8 cellular contexts compared by ENCODE assay signal in genomic region chr19:40221858-40222619, GRCh38. TPM values are rescaled to one million over a fixed set of nuclear protein-coding genes. Genes with fewer than 3 reads are reported as not detected.
DNase-seq lines count a peak whose midpoint lies in the region; ATAC-seq and TF ChIP-seq lines count a peak whose summit lies in the region.

No MANE protein-coding gene starts in this region.

- H2AFZ ChIP-seq in osteoblast (ENCODE audit: low read length) = no peak overlapping the region

- no peak for ATAC-seq in GM21367 (IDR thresholded peaks at IDR 0.05; ENCODE audit: unreplicated experiment)

- POLR2A ChIA-PET in GM10248 (lab: Yijun Ruan, JAX) = no interaction called here

- TF ChIP-seq CTCF in GM10248 (IDR thresholded peaks at IDR 0.05; ENCODE audit: control extremely low read depth, extremely low read depth, low read depth, missing control alignments) (peak; percentile 69), osteoblast (IDR thresholded peaks at IDR 0.05; ENCODE audit: extremely low read depth, low read depth, low read length) (peak; percentile 97), thyroid gland (IDR thresholded peaks at IDR 0.05) (peak; percentile 88 to 96 (median 94))

- no peak for TF ChIP-seq POLR2A in thyroid gland (IDR thresholded peaks at IDR 0.05)

- H3K4me3 ChIP-seq in osteoblast (ENCODE audit: insufficient read depth, low read length) = no peak overlapping the region
- H3K4me3 ChIP-seq in thyroid gland (replicated peaks in 1 of 3) = no peak overlapping the region

- no peaks in the 10 kb centered on the region for H3K36me3 ChIP-seq in osteoblast (ENCODE audit: insufficient read depth, low read length)
- H3K36me3 ChIP-seq in thyroid gland = no peaks in the 10 kb centered on the region

- H3K4me2 ChIP-seq in osteoblast (ENCODE audit: insufficient read depth, low read length) = no peak overlapping the region

- no peaks in the 10 kb centered on the region for H3K9me3 ChIP-seq in osteoblast (ENCODE audit: low read depth, low read length)
- H3K9me3 ChIP-seq in thyroid gland = no peaks in the 10 kb centered on the region

- H3K27ac ChIP-seq in osteoblast (ENCODE audit: low read depth, low read length) (no peak overlapping the region), thyroid gland (no peak overlapping the region)

- CTCF ChIA-PET in GM10248 (lab: Yijun Ruan, JAX) = interaction anchor here (1.7 kb wide), 1 partner anchor 81 kb away, joined by 9 read pairs; no protein-coding TSS in a partner anchor

- intact Hi-C loops in thyroid gland (cut with DNase I) = loop anchor here (5.0 kb wide), 1 partner anchor 85 kb away; no protein-coding TSS in a partner anchor

- DNase-seq in GM10248 (ENCODE audit: extremely low spot score) (peak; percentile 91), NCI-H1092 treated with DMSO at 0.1 percent for 48 hours (lab: John Stamatoyannopoulos, UW) (peak; percentile 42), SK-N-DZ (ENCODE audit: low spot score) (peak; percentile 79), foreskin melanocyte (peak; percentile 92), osteoblast (ENCODE audit: insufficient read length, low spot score, missing footprints) (peak; percentile 100), thyroid gland (peak; percentile 83 to 86)
- DNase-seq in activated gamma-delta T cell treated with anti-CD3 and anti-CD28 coated beads, Interleukin-2, amount 50 U/mL, for 16 hours (ENCODE audit: low read depth) = peak; percentile 61

- 63 to 66% methylated on average over 41 of the region's 41 CpGs for WGBS in thyroid gland, 2 donors

- no peaks in the 10 kb centered on the region for H3K79me2 ChIP-seq in osteoblast (ENCODE audit: insufficient read depth, low read length)

- H4K20me1 ChIP-seq in osteoblast (ENCODE audit: insufficient read depth, low read length) = peaks cover 4% of the 10 kb centered on the region

- peaks cover 10% of the 10 kb centered on the region for H3K27me3 ChIP-seq in osteoblast (ENCODE audit: insufficient read depth, low read length)
- no peaks in the 10 kb centered on the region for H3K27me3 ChIP-seq in thyroid gland

- peaks cover 12% of the 10 kb centered on the region for H3K4me1 ChIP-seq in osteoblast (ENCODE audit: insufficient read depth, low read length)
- peaks cover 7 to 26% of the 10 kb centered on the region in 2 donors for H3K4me1 ChIP-seq in thyroid gland

RNA-seq across cellular contexts. Expression of gene TTC9B, which starts 3.9 kb away (rescaled TPM):
- 119 and 124 TPM in 2 replicates for polyA plus RNA-seq in SK-N-DZ (2014; cell fraction: cytosol; rRNA removed)
- polyA plus RNA-seq in SK-N-DZ (2014; cell fraction: nucleus; rRNA removed) = 343 and 363 TPM in 2 replicates
- total RNA-seq in osteoblast = not detected in 2 replicates
- total RNA-seq in thyroid gland = not detected

RNA-seq across cellular contexts. Expression of gene CCNP, which starts 4.5 kb away (rescaled TPM):
- 0.12 TPM in 1 of 2 replicates, not detected in the other for polyA plus RNA-seq in SK-N-DZ (2014; cell fraction: cytosol; rRNA removed)
- 1.8 TPM in 1 of 2 replicates, not detected in the other for polyA plus RNA-seq in SK-N-DZ (2014; cell fraction: nucleus; rRNA removed)
- total RNA-seq in osteoblast (0.29 TPM in 1 of 2 replicates, not detected in the other), thyroid gland (1 to 10 TPM in 1 of 4 donors, under 1 TPM in 2, not detected in 1; 0.13 to 3.2 (median 0.68) TPM)

RNA-seq across cellular contexts. Expression of gene MAP3K10, which starts 30.8 kb away (rescaled TPM):
- polyA plus RNA-seq in SK-N-DZ (2014; cell fraction: cytosol; rRNA removed) = 6.0 and 10.4 TPM in 2 replicates
- 45.1 and 55.5 TPM in 2 replicates for polyA plus RNA-seq in SK-N-DZ (2014; cell fraction: nucleus; rRNA removed)
- 8.3 and 9.8 TPM in 2 replicates for total RNA-seq in osteoblast
- total RNA-seq in thyroid gland = 10 to 100 TPM in 3 of 4 donors, 1 to 10 TPM in 1; 9.1 to 19.6 (median 15.9) TPM

Comparison
In these comparisons a context has a peak if more than half of its experiments do, and no peak if none do; other contexts are left out.
1. DNase-seq: peak in every context shown above with its lines; median percentile 100 in osteoblast; 92 in foreskin melanocyte; 91 in GM10248; 84 in thyroid gland; 79 in SK-N-DZ; 61 in activated gamma-delta T cell treated with anti-CD3 and anti-CD28 coated beads, Interleukin-2, amount 50 U/mL, for 16 hours; 42 in NCI-H1092 treated with DMSO at 0.1 percent for 48 hours.